29 cellular contexts compared by ENCODE assay signal in the genomic region with DNA sequence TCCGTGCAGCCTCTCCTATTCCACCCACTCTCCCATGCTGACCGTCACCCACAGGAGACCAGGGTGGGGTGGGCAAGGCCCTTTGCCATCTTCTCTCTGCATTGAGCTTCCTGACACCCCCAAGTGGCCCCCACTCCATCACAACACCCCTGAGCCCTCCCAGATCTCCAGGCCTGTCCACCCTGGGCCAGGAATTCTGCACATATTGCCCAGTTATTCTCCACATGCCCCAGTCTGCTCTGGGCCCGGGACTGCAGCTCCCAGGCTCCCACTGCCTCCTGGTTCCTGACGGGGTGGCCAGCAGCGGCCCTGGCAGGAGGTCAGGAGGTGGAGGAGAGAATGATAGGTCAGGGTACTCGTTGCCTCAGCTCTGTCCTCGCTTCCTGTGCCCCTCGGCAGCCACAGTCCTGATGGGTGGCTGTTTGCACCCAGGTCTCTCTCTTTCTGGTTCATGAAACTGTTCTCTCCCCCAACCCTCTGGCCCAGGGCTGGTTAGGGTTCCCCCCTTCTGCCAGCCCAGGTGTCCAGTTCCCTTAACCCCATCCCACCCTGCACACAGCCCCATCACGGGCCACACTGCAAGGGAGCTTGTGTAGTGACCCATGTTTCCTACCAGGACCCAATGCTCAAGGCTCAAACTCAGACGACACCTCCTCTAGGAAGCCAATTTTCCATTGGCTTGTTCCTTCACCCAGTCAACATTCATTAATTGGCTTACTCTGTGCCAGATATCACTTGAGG. TPM values are rescaled to one million over a fixed set of nuclear protein-coding genes. Genes with fewer than 3 reads are reported as not detected.
DNase-seq lines count a peak whose midpoint lies in the region; ATAC-seq and TF ChIP-seq lines count a peak whose summit lies in the region.
"Had no signal": no experiment of that assay in that cellular context is flagged by ENCODE, and none has a peak within 500 bp of the region (broad histone marks: within the 10 kb centered on the region; RNA-seq: fewer than 3 reads in every experiment).

No MANE protein-coding gene starts in this region.

- no peak overlapping the region for H3K4me3 Mint-ChIP-seq in dendritic cell treated with granulocyte-macrophage colony-stimulating factor and Interleukin-4, amounts not matched to agents 40 ng/mL and 50 ng/mL, for 4 days
- H3K4me3 Mint-ChIP-seq in neural progenitor cell: peak overlapping the region; percentile 57
- H3K4me3 Mint-ChIP-seq: activated T-cell treated with anti-CD3 and anti-CD28 coated beads, Interleukin-2, amount 50 U/mL, for 24 hours; nephron; T-helper 2 cell treated with Interferon-gamma antibody and Interleukin-4, amounts not matched to agents 5 μg/mL and 100 μg/mL, for 36 hours had no signal

- H3K9me3 Mint-ChIP-seq in dendritic cell treated with granulocyte-macrophage colony-stimulating factor and Interleukin-4, amounts not matched to agents 40 ng/mL and 50 ng/mL, for 4 days: peaks cover 9% of the 10 kb centered on the region
- H3K9me3 Mint-ChIP-seq in neural progenitor cell: no peaks in the 10 kb centered on the region
- H3K9me3 Mint-ChIP-seq: activated T-cell treated with anti-CD3 and anti-CD28 coated beads, Interleukin-2, amount 50 U/mL, for 24 hours; nephron; T-helper 2 cell treated with Interferon-gamma antibody and Interleukin-4, amounts not matched to agents 5 μg/mL and 100 μg/mL, for 36 hours had no signal

- no peak overlapping the region for H3K4me2 ChIP-seq in neural progenitor cell
- no peak overlapping the region for H3K4me2 ChIP-seq in MM.1S (ENCODE audit: low read depth, low read length)
- H3K4me2 ChIP-seq: hepatocyte had no signal

- H3K27me3 ChIP-seq in right cardiac atrium (ENCODE audit: control insufficient read depth, insufficient read depth) (no peaks in the 10 kb centered on the region), neural progenitor cell (no peaks in the 10 kb centered on the region), aorta (ENCODE audit: control insufficient read depth in 1 of 2, insufficient read depth in 2 of 2, low read length in 1 of 2) (no peaks in the 10 kb centered on the region), MM.1S (replicated peaks; ENCODE audit: insufficient read depth, low read length) (no peaks in the 10 kb centered on the region), MG63 (no peaks in the 10 kb centered on the region)
- H3K27me3 ChIP-seq: BE2C, hepatocyte, pancreas, tibial artery had no signal

- H3K4me1 Mint-ChIP-seq in dendritic cell treated with granulocyte-macrophage colony-stimulating factor and Interleukin-4, amounts not matched to agents 40 ng/mL and 50 ng/mL, for 4 days (ENCODE audit: low read depth): peaks cover 37% of the 10 kb centered on the region
- peaks cover 36% of the 10 kb centered on the region for H3K4me1 Mint-ChIP-seq in neural progenitor cell

- H3K9me3 ChIP-seq in right cardiac atrium (ENCODE audit: control insufficient read depth, low read length) (no peaks in the 10 kb centered on the region), neural progenitor cell (ENCODE audit: low read depth) (no peaks in the 10 kb centered on the region), aorta (ENCODE audit: control insufficient read depth, low read length) (no peaks in the 10 kb centered on the region), MM.1S (replicated peaks; ENCODE audit: insufficient read depth, low read length) (no peaks in the 10 kb centered on the region), MG63 (no peaks in the 10 kb centered on the region)
- H3K9me3 ChIP-seq: A549, BE2C, pancreas, tibial artery had no signal

- no peaks in the 10 kb centered on the region for H3K36me3 Mint-ChIP-seq in dendritic cell treated with granulocyte-macrophage colony-stimulating factor and Interleukin-4, amounts not matched to agents 40 ng/mL and 50 ng/mL, for 4 days (ENCODE audit: low read depth)
- H3K36me3 Mint-ChIP-seq in neural progenitor cell: no peaks in the 10 kb centered on the region

- H3F3A ChIP-seq in neural progenitor cell (ENCODE audit: low read depth): peaks cover 22% of the 10 kb centered on the region
- no peaks in the 10 kb centered on the region for H3F3A ChIP-seq in MM.1S (ENCODE audit: insufficient read depth, low read length)

- H3K9me2 ChIP-seq in MM.1S (replicated peaks; ENCODE audit: insufficient read depth, low read length): no peaks in the 10 kb centered on the region

- H2AFZ ChIP-seq in neural progenitor cell (replicated peaks) (no peak overlapping the region), MM.1S (ENCODE audit: low read length) (no peak overlapping the region)
- H2AFZ ChIP-seq: hepatocyte had no signal

- H3K4me3 ChIP-seq in right cardiac atrium (ENCODE audit: low read length): no peak overlapping the region
- H3K4me3 ChIP-seq in neural progenitor cell: no peak overlapping the region
- no peak overlapping the region for H3K4me3 ChIP-seq in aorta (ENCODE audit: low read length in 2 of 2)
- H3K4me3 ChIP-seq in MM.1S (ENCODE audit: low read length): no peak overlapping the region
- H3K4me3 ChIP-seq in MG63: no peak overlapping the region
- H3K4me3 ChIP-seq: A549, hepatocyte, pancreas, tibial artery had no signal

- TF ChIP-seq CTCF in neural progenitor cell (IDR thresholded peaks at IDR 0.05) (no peak), MM.1S (IDR thresholded peaks at IDR 0.05; ENCODE audit: low read length) (no peak)

- DNase-seq in right cardiac atrium (peak in 2 of 3 donors; percentile 32 to 42), Right ventricle myocardium inferior (ENCODE audit: missing footprints) (no peak), neural progenitor cell (ENCODE audit: low spot score) (no peak), aorta (peak; percentile 37 to 51), MM.1S (no peak), NCI-H2107 (lab: John Stamatoyannopoulos, UW) (no peak), MG63 (no peak)
- DNase-seq: activated CD4-positive, alpha-beta T cell treated with anti-CD3 and anti-CD28 coated beads for 4 hours; activated gamma-delta T cell treated with Interleukin-2 at 50 U/mL for 16 hours; activated T-cell treated with anti-CD3 and anti-CD28 coated beads, Interleukin-2, amount 50 U/mL, for 24 hours; BE2C; effector memory CD4-positive, alpha-beta T cell; foreskin keratinocyte; H7; NCI-H1048; NCI-H187; NCI-H2171 treated with DMSO at 0.1 percent for 48 hours; NCI-H510A treated with DMSO at 0.1 percent for 48 hours; NK-92 treated with Interleukin-12 subunit alpha and Interleukin-12 subunit beta, amount 100 ng/mL, for 24 hours; stimulated activated CD4-positive, alpha-beta T cell treated with anti-CD3 and anti-CD28 coated beads, Interleukin-4, amount 100 ng/mL, for 4 hours; stimulated activated naive CD4-positive, alpha-beta T cell treated with Interleukin-2 at 50 U/mL for 16 hours had no signal

- peaks cover 11% of the 10 kb centered on the region for H3K27me3 Mint-ChIP-seq in dendritic cell treated with granulocyte-macrophage colony-stimulating factor and Interleukin-4, amounts not matched to agents 40 ng/mL and 50 ng/mL, for 4 days
- peaks cover 8% of the 10 kb centered on the region for H3K27me3 Mint-ChIP-seq in neural progenitor cell (ENCODE audit: insufficient read depth, low read depth)
- H3K27me3 Mint-ChIP-seq: activated T-cell treated with anti-CD3 and anti-CD28 coated beads, Interleukin-2, amount 50 U/mL, for 24 hours had no signal

- no peaks in the 10 kb centered on the region for H4K20me1 ChIP-seq in neural progenitor cell (ENCODE audit: low read depth)
- H4K20me1 ChIP-seq in MM.1S (ENCODE audit: insufficient read depth, low read length): no peaks in the 10 kb centered on the region

- WGBS in right cardiac atrium: 91% methylated on average over 10 of the region's 10 CpGs
- WGBS in aorta, 2 donors: 95 to 96% methylated on average over 10 of the region's 10 CpGs

- ATAC-seq in right cardiac atrium: no peak
- no peak for ATAC-seq in Right ventricle myocardium inferior
- no peak for ATAC-seq in aorta (ENCODE audit: low FRiP score)
- ATAC-seq: HepG2 had no signal

- intact Hi-C loops in right cardiac atrium (cut with DNase I) (no loop called here), Right ventricle myocardium inferior (cut with DNase I) (no loop called here), aorta (cut with DNase I) (no loop called here)
- intact Hi-C loops in dendritic cell treated with granulocyte-macrophage colony-stimulating factor and Interleukin-4, amounts not matched to agents 40 ng/mL and 50 ng/mL, for 4 days (cut with micrococcal nuclease): no loop called here

- H3K27ac Mint-ChIP-seq in dendritic cell treated with granulocyte-macrophage colony-stimulating factor and Interleukin-4, amounts not matched to agents 40 ng/mL and 50 ng/mL, for 4 days: peak overlapping the region; percentile 37
- H3K27ac Mint-ChIP-seq in neural progenitor cell: no peak overlapping the region
- H3K27ac Mint-ChIP-seq: activated T-cell treated with anti-CD3 and anti-CD28 coated beads, Interleukin-2, amount 50 U/mL, for 24 hours; nephron; T-helper 2 cell treated with Interferon-gamma antibody and Interleukin-4, amounts not matched to agents 5 μg/mL and 100 μg/mL, for 36 hours had no signal

- H3K9ac ChIP-seq in neural progenitor cell: no peak overlapping the region
- H3K9ac ChIP-seq in MM.1S (ENCODE audit: low read length): no peak overlapping the region

- H3K4me1 ChIP-seq in right cardiac atrium (ENCODE audit: control insufficient read depth, insufficient read depth, low read length): peaks cover 5% of the 10 kb centered on the region
- H3K4me1 ChIP-seq in neural progenitor cell: peaks cover 43% of the 10 kb centered on the region
- H3K4me1 ChIP-seq in aorta (ENCODE audit: control insufficient read depth in 1 of 2, insufficient read depth in 2 of 2, low read length in 2 of 2): no peaks in the 10 kb centered on the region
- H3K4me1 ChIP-seq in MM.1S (ENCODE audit: low read length): no peaks in the 10 kb centered on the region
- H3K4me1 ChIP-seq: foreskin keratinocyte had no signal

- H3K79me2 ChIP-seq in neural progenitor cell (ENCODE audit: low read depth): no peaks in the 10 kb centered on the region
- no peaks in the 10 kb centered on the region for H3K79me2 ChIP-seq in MM.1S (ENCODE audit: low read length)
- H3K79me2 ChIP-seq: hepatocyte had no signal

- no peaks in the 10 kb centered on the region for H3K36me3 ChIP-seq in neural progenitor cell
- H3K36me3 ChIP-seq in aorta (ENCODE audit: control insufficient read depth in 1 of 2, insufficient read depth in 2 of 2, low read length in 1 of 2): no peaks in the 10 kb centered on the region
- no peaks in the 10 kb centered on the region for H3K36me3 ChIP-seq in MM.1S (replicated peaks; ENCODE audit: insufficient read depth, low read length)
- no peaks in the 10 kb centered on the region for H3K36me3 ChIP-seq in MG63
- H3K36me3 ChIP-seq: BE2C, pancreas, tibial artery had no signal

- no peak overlapping the region for H3K27ac ChIP-seq in right cardiac atrium (ENCODE audit: low read length)
- H3K27ac ChIP-seq in neural progenitor cell: no peak overlapping the region
- no peak overlapping the region for H3K27ac ChIP-seq in aorta (ENCODE audit: low read depth in 1 of 2, low read length in 2 of 2)
- no peak overlapping the region for H3K27ac ChIP-seq in MM.1S (ENCODE audit: low read length)
- H3K27ac ChIP-seq: foreskin keratinocyte, hepatocyte, pancreas had no signal

RNA-seq across cellular contexts. Expression of a gene that starts 47.3 kb away (rescaled TPM):
- total RNA-seq in right cardiac atrium (10 to 100 TPM; 51.4 to 72.6 (median 66.4) TPM), Right ventricle myocardium inferior (81.2 TPM), neural progenitor cell (ENCODE audit: low replicate concordance) (8.9 and 19.7 TPM in 2 replicates), aorta (10 to 100 TPM; 76.1 to 84.7 TPM)
- polyA plus RNA-seq in right cardiac atrium (31.1 TPM), aorta (10 to 100 TPM; 12.6 to 23.7 TPM)
- total RNA-seq in MG63 (2014; rRNA removed; shearing (Covaris generic); ENCODE audit: low replicate concordance): 4.9 and 8.3 TPM in 2 replicates

Comparison
In these comparisons a context has a peak if more than half of its experiments do, and no peak if none do; other contexts are left out.
1. DNase-seq: peak in right cardiac atrium (2 of 3) and aorta (2 of 2); none in Right ventricle myocardium inferior (single experiment), neural progenitor cell (single experiment), MM.1S (single experiment), NCI-H2107 (single experiment) and MG63 (single experiment).